ENCODE assay signal across 8 cellular contexts in genomic region chr1:244970236-244970652, GRCh38.
DNase-seq lines count a peak whose midpoint lies in the region; ATAC-seq, FAIRE-seq and TF ChIP-seq lines count a peak whose summit lies in the region.

No MANE protein-coding gene starts in this region.

- H3K4me3 Mint-ChIP-seq in T-helper 17 cell: peak overlapping the region; percentile 97

- H3K4me3 ChIP-seq in bronchial epithelial cell (ENCODE audit: low read depth, low read length): peak overlapping the region; percentile 80

- H3K36me3 Mint-ChIP-seq in T-helper 17 cell (ENCODE audit: low read depth): no peaks in the 10 kb centered on the region

- peaks cover 23% of the 10 kb centered on the region for H3K4me1 Mint-ChIP-seq in T-helper 17 cell

- no peaks in the 10 kb centered on the region for H3K27me3 Mint-ChIP-seq in T-helper 17 cell

- TF ChIP-seq CTCF in bronchial epithelial cell (IDR thresholded peaks at IDR 0.05; ENCODE audit: insufficient read depth, low read length, severe bottlenecking): no peak

- peak; percentile 85 for DNase-seq in NK-92 treated with Interleukin-12 subunit alpha and Interleukin-12 subunit beta, amount 100 ng/mL, for 24 hours (lab: John Stamatoyannopoulos, UW)
- no peak for DNase-seq in NK-92 (lab: John Stamatoyannopoulos, UW; ENCODE audit: unreplicated experiment)
- peak; percentile 65 to 98 (median 98) for DNase-seq in NCI-H1417 (lab: John Stamatoyannopoulos, UW)
- DNase-seq in T-helper 17 cell: no peak
- DNase-seq in bronchial epithelial cell (ENCODE audit: low read depth): peak; percentile 48
- peak; percentile 81 for DNase-seq in left lobe of liver (ENCODE audit: low spot score)
- DNase-seq in stimulated activated CD8-positive, alpha-beta memory T cell treated with anti-CD3 and anti-CD28 coated beads, Interleukin-15, amount 100 ng/mL, for 24 hours (ENCODE audit: low read depth): peak; percentile 46

- H3K27ac Mint-ChIP-seq in T-helper 17 cell: peak overlapping the region; percentile 99

- FAIRE-seq in bronchial epithelial cell (lab: Jason Lieb, UNC): no peak

- no peaks in the 10 kb centered on the region for H3K36me3 ChIP-seq in bronchial epithelial cell (ENCODE audit: control insufficient read depth, insufficient read depth, low read length)

- ATAC-seq in HG02852 (IDR thresholded peaks at IDR 0.05; ENCODE audit: unreplicated experiment): peak; percentile 65
- peak; percentile 59 for ATAC-seq in T-helper 17 cell
- ATAC-seq in left lobe of liver: peak; percentile 68

- H3K9me3 ChIP-seq in T-helper 17 cell (ENCODE audit: control insufficient read depth, low read length, poor library complexity, severe bottlenecking): no peaks in the 10 kb centered on the region

- H3K27me3 ChIP-seq in bronchial epithelial cell (ENCODE audit: control insufficient read depth, insufficient read depth, low read length): no peaks in the 10 kb centered on the region

Comparison
In these comparisons a context has a peak if more than half of its experiments do, and no peak if none do; other contexts are left out.
1. DNase-seq: peak in NK-92 treated with Interleukin-12 subunit alpha and Interleukin-12 subunit beta, amount 100 ng/mL, for 24 hours (single experiment), NCI-H1417 (3 of 3), bronchial epithelial cell (single experiment), left lobe of liver (single experiment) and stimulated activated CD8-positive, alpha-beta memory T cell treated with anti-CD3 and anti-CD28 coated beads, Interleukin-15, amount 100 ng/mL, for 24 hours (single experiment); none in NK-92 (single experiment) and T-helper 17 cell (0 of 3).
2. Peak in every context shown above with its lines, with median percentiles within 50 percentile points of each other: ATAC-seq.